Comparison of ENCODE assay signal across 8 cellular contexts in the genomic region with DNA sequence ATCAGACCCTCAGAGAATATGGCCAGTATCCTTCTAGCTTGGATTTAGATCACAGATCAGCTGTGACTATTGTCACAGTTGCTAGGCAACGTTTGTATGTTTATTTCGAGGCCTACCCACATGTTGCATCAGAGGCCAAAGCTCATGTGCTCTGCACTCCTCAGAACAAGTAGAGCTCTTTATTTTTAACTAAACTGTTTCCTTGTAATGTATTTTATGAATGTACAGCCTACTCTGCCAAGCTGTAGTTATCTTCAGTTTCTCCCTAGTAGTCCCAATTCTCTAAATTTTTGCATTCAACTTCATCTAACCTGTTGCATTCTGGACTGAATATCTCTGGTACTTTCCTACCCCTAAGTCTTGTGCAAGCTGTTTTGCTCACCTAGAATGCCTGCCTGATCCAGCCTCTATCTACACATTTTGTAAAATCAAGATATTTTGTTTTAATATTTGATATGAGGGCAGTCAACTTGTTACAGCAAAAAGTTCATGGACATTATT. TPM values are rescaled to one million over a fixed set of nuclear protein-coding genes. Genes with fewer than 3 reads are reported as not detected.
DNase-seq lines count a peak whose midpoint lies in the region; ATAC-seq and TF ChIP-seq lines count a peak whose summit lies in the region.

No MANE protein-coding gene starts in this region.

- no peaks in the 10 kb centered on the region for H3K27me3 ChIP-seq in prostate gland (replicated peaks; ENCODE audit: insufficient read depth)

- ATAC-seq in HG03520 (IDR thresholded peaks at IDR 0.05; ENCODE audit: unreplicated experiment), result peak; percentile 69

- H3K4me1 Mint-ChIP-seq in activated CD4-positive, alpha-beta T cell treated with anti-CD3 and anti-CD28 coated beads, Interleukin-2, amount 10 ng/mL, durations not matched to agents 24 days and 14 days, result peaks cover 14% of the 10 kb centered on the region

- WGBS in prostate gland, result 5% methylated on average over 2 of the region's 2 CpGs

- no peak overlapping the region for H3K4me3 ChIP-seq in prostate gland

- TF ChIP-seq CTCF in VCaP (conservative IDR thresholded peaks at IDR 0.05) (no peak), prostate gland (IDR thresholded peaks at IDR 0.05) (no peak)

- no peaks in the 10 kb centered on the region for H3K36me3 ChIP-seq in prostate gland

- H3K9me3 ChIP-seq in prostate gland, result no peaks in the 10 kb centered on the region

- H3K4me1 ChIP-seq in prostate gland (replicated peaks), result no peaks in the 10 kb centered on the region

- intact Hi-C loops in activated CD4-positive, alpha-beta T cell treated with anti-CD3 and anti-CD28 coated beads, Interleukin-2, amount 10 ng/mL, durations not matched to agents 24 days and 14 days (cut with micrococcal nuclease), result no loop called here
- intact Hi-C loops in prostate gland (cut with DNase I), result no loop called here

- H3K36me3 Mint-ChIP-seq in activated CD4-positive, alpha-beta T cell treated with anti-CD3 and anti-CD28 coated beads, Interleukin-2, amount 10 ng/mL, durations not matched to agents 24 days and 14 days (ENCODE audit: low read depth), result peaks cover 17% of the 10 kb centered on the region

- peak overlapping the region; percentile 31; the same call in 1 of the 2 replicates for H3K27ac ChIP-seq in VCaP
- peak overlapping the region in 1 of 2 donors; percentile 1 for H3K27ac ChIP-seq in prostate gland

- TF ChIP-seq POLR2A in prostate gland (IDR thresholded peaks at IDR 0.05), result no peak

- DNase-seq in activated CD4-positive, alpha-beta T cell treated with anti-CD3 and anti-CD28 coated beads, Interleukin-2, amount 10 ng/mL, durations not matched to agents 24 days and 14 days, result peak; percentile 75
- DNase-seq in activated CD4-positive, alpha-beta T cell treated with anti-CD3 and anti-CD28 coated beads, Interleukin-2, amount 50 U/mL, for 48 hours, result no peak
- peak; percentile 93 for DNase-seq in fibroblast of the conjunctiva (ENCODE audit: low read depth)
- DNase-seq in prostate gland (ENCODE audit: low spot score), result peak; percentile 58
- no peak for DNase-seq in NCI-H187 (lab: John Stamatoyannopoulos, UW)
- no peak for DNase-seq in NCI-H1092 (lab: John Stamatoyannopoulos, UW)

- no peaks in the 10 kb centered on the region for H3K9me3 Mint-ChIP-seq in activated CD4-positive, alpha-beta T cell treated with anti-CD3 and anti-CD28 coated beads, Interleukin-2, amount 10 ng/mL, durations not matched to agents 24 days and 14 days

- no peak overlapping the region for H3K4me3 Mint-ChIP-seq in activated CD4-positive, alpha-beta T cell treated with anti-CD3 and anti-CD28 coated beads, Interleukin-2, amount 10 ng/mL, durations not matched to agents 24 days and 14 days

- H3K27me3 Mint-ChIP-seq in activated CD4-positive, alpha-beta T cell treated with anti-CD3 and anti-CD28 coated beads, Interleukin-2, amount 10 ng/mL, durations not matched to agents 24 days and 14 days, result no peaks in the 10 kb centered on the region

- peak overlapping the region; percentile 39 for H3K27ac Mint-ChIP-seq in activated CD4-positive, alpha-beta T cell treated with anti-CD3 and anti-CD28 coated beads, Interleukin-2, amount 10 ng/mL, durations not matched to agents 24 days and 14 days

RNA-seq across cellular contexts. Expression of a gene that starts 52.8 kb away (rescaled TPM):
- 99.3 and 104 TPM in 2 replicates for total RNA-seq in activated CD4-positive, alpha-beta T cell treated with anti-CD3 and anti-CD28 coated beads, Interleukin-2, amount 10 ng/mL, durations not matched to agents 24 days and 14 days
- 100 to 1,000 TPM; 251 to 256 TPM for total RNA-seq in prostate gland

Comparison
In these comparisons a context has a peak if more than half of its experiments do, and no peak if none do; other contexts are left out.
1. DNase-seq: peak in activated CD4-positive, alpha-beta T cell treated with anti-CD3 and anti-CD28 coated beads, Interleukin-2, amount 10 ng/mL, durations not matched to agents 24 days and 14 days (single experiment), fibroblast of the conjunctiva (single experiment) and prostate gland (single experiment); none in activated CD4-positive, alpha-beta T cell treated with anti-CD3 and anti-CD28 coated beads, Interleukin-2, amount 50 U/mL, for 48 hours (0 of 2), NCI-H187 (0 of 2) and NCI-H1092 (single experiment).